In genomic region chr14:63421226-63421625, GRCh38 we compare ENCODE assay signal across 1 cellular context.
TF ChIP-seq lines count a peak whose summit lies in the region.

No MANE protein-coding gene starts in this region.

TF ChIP-seq in GM12878, 131 proteins besides CTCF, POLR2A, EP300 and RAD21 (continued from another document):
- TF ChIP-seq SKIL (IDR thresholded peaks at IDR 0.05; ENCODE audit: low read depth, poor library complexity, severe bottlenecking) (no peak), TCF12 (IDR thresholded peaks at IDR 0.05; ENCODE audit: low read depth, low read length) (no peak)
TF ChIP-seq in GM12878: peak in this region for 0.
